ENCODE assay signal across 8 cellular contexts in genomic region chr3:71064288-71064975, GRCh38.
A peak's percentile ranks its signal among the peaks of the same experiment; 100 is the strongest.
DNase-seq lines count a peak whose midpoint lies in the region; ATAC-seq and TF ChIP-seq lines count a peak whose summit lies in the region.

No MANE protein-coding gene starts in this region.

- no peaks in the 10 kb centered on the region for H3K9me3 ChIP-seq in CD4-positive, alpha-beta memory T cell (ENCODE audit: control insufficient read depth in 1 of 2, low read length in 2 of 2)
- H3K9me3 ChIP-seq in endodermal cell (ENCODE audit: control insufficient read depth, low read length) (no peaks in the 10 kb centered on the region), mesodermal cell (ENCODE audit: control insufficient read depth, low read length) (no peaks in the 10 kb centered on the region)

- peak; percentile 79 to 86 (median 83) for DNase-seq in CD4-positive, alpha-beta memory T cell
- DNase-seq in NAMALWA (ENCODE audit: low spot score): peak; percentile 63
- DNase-seq in activated CD8-positive, alpha-beta T cell treated with anti-CD3 and anti-CD28 coated beads for 36 hours: peak; percentile 71
- DNase-seq in endodermal cell: peak; percentile 82
- DNase-seq in stimulated activated naive CD4-positive, alpha-beta T cell treated with Interleukin-2 at 50 U/mL for 16 hours (lab: John Stamatoyannopoulos, UW): peak; percentile 72

- H3K9me3 Mint-ChIP-seq in CD4-positive, alpha-beta memory T cell: no peaks in the 10 kb centered on the region
- no peaks in the 10 kb centered on the region for H3K9me3 Mint-ChIP-seq in activated CD8-positive, alpha-beta T cell treated with anti-CD3 and anti-CD28 coated beads for 36 hours
- no peaks in the 10 kb centered on the region for H3K9me3 Mint-ChIP-seq in endodermal cell

- H3K27me3 Mint-ChIP-seq in CD4-positive, alpha-beta memory T cell: no peaks in the 10 kb centered on the region
- H3K27me3 Mint-ChIP-seq in activated CD8-positive, alpha-beta T cell treated with anti-CD3 and anti-CD28 coated beads for 36 hours: no peaks in the 10 kb centered on the region
- peaks cover 3% of the 10 kb centered on the region for H3K27me3 Mint-ChIP-seq in endodermal cell (ENCODE audit: insufficient read depth)

- peaks cover 0 to 19% of the 10 kb centered on the region in 2 donors for H3K36me3 Mint-ChIP-seq in CD4-positive, alpha-beta memory T cell
- H3K36me3 Mint-ChIP-seq in activated CD8-positive, alpha-beta T cell treated with anti-CD3 and anti-CD28 coated beads for 36 hours (ENCODE audit: low read depth): peaks cover 29% of the 10 kb centered on the region
- no peaks in the 10 kb centered on the region for H3K36me3 Mint-ChIP-seq in endodermal cell (ENCODE audit: low read depth)

- intact Hi-C loops in CD4-positive, alpha-beta memory T cell (cut with micrococcal nuclease): loop anchor here (1.0 to 10.0 kb wide), 4 partner anchors 66 to 658 kb away; no protein-coding TSS in a partner anchor
- intact Hi-C loops in activated CD8-positive, alpha-beta T cell treated with anti-CD3 and anti-CD28 coated beads for 36 hours (cut with micrococcal nuclease): loop anchor here (10.0 kb wide), 2 partner anchors 320 to 510 kb away; no protein-coding TSS in a partner anchor

- no peak for TF ChIP-seq CTCF in activated CD8-positive, alpha-beta T cell treated with anti-CD3 and anti-CD28 coated beads for 36 hours (IDR thresholded peaks at IDR 0.05)
- no peak for TF ChIP-seq CTCF in endodermal cell (conservative IDR thresholded peaks at IDR 0.05)

- POLR2A ChIA-PET in CD4-positive, alpha-beta memory T cell (lab: Charles Lee; ENCODE audit: partially characterized antibody): interaction anchor here (0.7 to 7.9 kb wide), 28 partner anchors 7 to 660 kb away, joined by 3 to 97 read pairs (median 6); partner anchors contain the start of gene FOXP1
- POLR2A ChIA-PET in activated CD8-positive, alpha-beta T cell treated with anti-CD3 and anti-CD28 coated beads for 36 hours (lab: Charles Lee): interaction anchor here (0.6 to 8.8 kb wide), 23 partner anchors 9 to 1820 kb away, joined by 3 to 93 read pairs (median 6); partner anchors contain the start of gene FOXP1

- H3K27ac Mint-ChIP-seq in CD4-positive, alpha-beta memory T cell: no peak overlapping the region
- H3K27ac Mint-ChIP-seq in activated CD8-positive, alpha-beta T cell treated with anti-CD3 and anti-CD28 coated beads for 36 hours: no peak overlapping the region
- no peak overlapping the region for H3K27ac Mint-ChIP-seq in endodermal cell

- CTCF ChIA-PET in CD4-positive, alpha-beta memory T cell (lab: Charles Lee; ENCODE audit: partially characterized antibody): interaction anchor here (0.8 to 1.5 kb wide), 7 partner anchors 14 to 521 kb away, joined by 3 to 5 read pairs (median 3); no protein-coding TSS in a partner anchor
- CTCF ChIA-PET in activated CD8-positive, alpha-beta T cell treated with anti-CD3 and anti-CD28 coated beads for 36 hours (lab: Charles Lee): interaction anchor here (4.2 kb wide), 1 partner anchor 53 kb away, joined by 13 read pairs; no protein-coding TSS in a partner anchor

- H3K9ac ChIP-seq in endodermal cell (ENCODE audit: extremely low read depth, low read length, poor library complexity, severe bottlenecking): peak overlapping the region; percentile 2

- no peak overlapping the region for H3K4me3 Mint-ChIP-seq in CD4-positive, alpha-beta memory T cell
- H3K4me3 Mint-ChIP-seq in activated CD8-positive, alpha-beta T cell treated with anti-CD3 and anti-CD28 coated beads for 36 hours: no peak overlapping the region
- no peak overlapping the region for H3K4me3 Mint-ChIP-seq in endodermal cell

- H3K27me3 ChIP-seq in CD4-positive, alpha-beta memory T cell (ENCODE audit: insufficient read depth, low read length): no peaks in the 10 kb centered on the region
- H3K27me3 ChIP-seq in endodermal cell (ENCODE audit: control insufficient read depth, insufficient read depth, low read length, poor library complexity, severe bottlenecking): peaks cover 15% of the 10 kb centered on the region

- peaks cover 73% of the 10 kb centered on the region for H3K4me1 ChIP-seq in CD4-positive, alpha-beta memory T cell (ENCODE audit: insufficient read depth, low read length)
- peaks cover 14% of the 10 kb centered on the region for H3K4me1 ChIP-seq in endodermal cell (ENCODE audit: control insufficient read depth, insufficient read depth, low read length)
- H3K4me1 ChIP-seq in mesodermal cell (ENCODE audit: control insufficient read depth, insufficient read depth, low read length, poor library complexity, severe bottlenecking): peaks cover 31% of the 10 kb centered on the region

- no peaks in the 10 kb centered on the region for H3K36me3 ChIP-seq in CD4-positive, alpha-beta memory T cell (ENCODE audit: insufficient read depth, low read length)
- H3K36me3 ChIP-seq in endodermal cell (ENCODE audit: control insufficient read depth, insufficient read depth, low read length) (no peaks in the 10 kb centered on the region), mesodermal cell (ENCODE audit: control insufficient read depth, insufficient read depth, low read length) (no peaks in the 10 kb centered on the region)

- H3K4me3 ChIP-seq in CD4-positive, alpha-beta memory T cell (ENCODE audit: low read length in 2 of 2): peak overlapping the region; percentile 73 to 90
- H3K4me3 ChIP-seq in endodermal cell (ENCODE audit: low read length) (peak overlapping the region; percentile 88), mesodermal cell (ENCODE audit: extremely low read depth, insufficient read depth, low read length, poor library complexity, severe bottlenecking) (peak overlapping the region; percentile 46)

- 0% methylated on average over 11 to 50 of the region's 51 CpGs for WGBS in endodermal cell (ENCODE audit: insufficient coverage in 1 of 2, insufficient read length in 1 of 2), 2 experiments
- 1% methylated on average over 24 of the region's 51 CpGs for WGBS in mesodermal cell (ENCODE audit: insufficient coverage in 2 of 2), 2 experiments

- ATAC-seq in GM21515 (IDR thresholded peaks at IDR 0.05; ENCODE audit: unreplicated experiment) (peak; percentile 41), GM19467 (IDR thresholded peaks at IDR 0.05; ENCODE audit: unreplicated experiment) (no peak)
- ATAC-seq in activated CD8-positive, alpha-beta T cell treated with anti-CD3 and anti-CD28 coated beads for 36 hours: peak; percentile 17

- H3K4me1 Mint-ChIP-seq in CD4-positive, alpha-beta memory T cell: peaks cover 37 to 67% (median 56%) of the 10 kb centered on the region in 4 donors
- H3K4me1 Mint-ChIP-seq in activated CD8-positive, alpha-beta T cell treated with anti-CD3 and anti-CD28 coated beads for 36 hours (ENCODE audit: low read depth): peaks cover 59% of the 10 kb centered on the region
- peaks cover 54% of the 10 kb centered on the region for H3K4me1 Mint-ChIP-seq in endodermal cell

- peak overlapping the region; percentile 90 for H3K27ac ChIP-seq in CD4-positive, alpha-beta memory T cell (ENCODE audit: low read depth, low read length)
- H3K27ac ChIP-seq in endodermal cell (ENCODE audit: low read depth, low read length): peak overlapping the region; percentile 71
- peak overlapping the region; percentile 54 for H3K27ac ChIP-seq in mesodermal cell (ENCODE audit: low read depth, low read length, severe bottlenecking)
